ENCODE assay signal across 1 cellular context in the genomic region with DNA sequence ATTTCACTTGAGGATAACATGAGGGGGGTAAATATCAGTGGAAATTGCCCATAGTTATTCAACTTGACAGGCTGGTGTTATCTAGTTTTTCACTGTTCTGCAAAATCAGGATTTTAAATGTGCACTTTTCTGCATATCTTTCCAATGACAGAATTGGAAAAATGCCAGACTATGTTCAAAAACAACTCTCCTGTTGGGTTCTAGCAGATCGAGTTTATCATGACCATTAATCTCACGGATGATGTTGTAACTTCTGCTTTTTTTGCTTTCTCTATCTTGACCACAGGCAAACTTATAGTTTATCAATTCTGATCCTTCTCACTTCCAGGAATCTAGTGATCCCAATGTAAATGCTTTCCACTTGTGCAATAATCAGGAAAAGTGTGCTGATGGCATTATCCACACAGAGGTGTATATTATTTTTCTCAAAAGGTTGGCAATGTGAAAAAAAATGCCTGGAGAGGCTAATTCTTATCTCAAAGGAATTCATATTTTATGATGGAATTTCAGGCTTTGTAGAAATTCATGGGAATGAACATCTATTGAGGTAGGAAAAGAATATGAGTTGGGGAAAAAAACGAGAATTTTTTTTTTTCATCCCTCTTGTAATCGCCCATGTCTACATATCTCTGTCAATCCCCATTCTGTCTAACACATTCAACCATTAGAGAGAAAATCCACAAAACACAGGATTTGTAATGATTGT.
TF ChIP-seq lines count a peak whose summit lies in the region.

No MANE protein-coding gene starts in this region.

TF ChIP-seq in K562, 482 proteins besides CTCF, POLR2A, EP300 and RAD21 (continued from another document and continues in another):
- TF ChIP-seq, protein P1, sequence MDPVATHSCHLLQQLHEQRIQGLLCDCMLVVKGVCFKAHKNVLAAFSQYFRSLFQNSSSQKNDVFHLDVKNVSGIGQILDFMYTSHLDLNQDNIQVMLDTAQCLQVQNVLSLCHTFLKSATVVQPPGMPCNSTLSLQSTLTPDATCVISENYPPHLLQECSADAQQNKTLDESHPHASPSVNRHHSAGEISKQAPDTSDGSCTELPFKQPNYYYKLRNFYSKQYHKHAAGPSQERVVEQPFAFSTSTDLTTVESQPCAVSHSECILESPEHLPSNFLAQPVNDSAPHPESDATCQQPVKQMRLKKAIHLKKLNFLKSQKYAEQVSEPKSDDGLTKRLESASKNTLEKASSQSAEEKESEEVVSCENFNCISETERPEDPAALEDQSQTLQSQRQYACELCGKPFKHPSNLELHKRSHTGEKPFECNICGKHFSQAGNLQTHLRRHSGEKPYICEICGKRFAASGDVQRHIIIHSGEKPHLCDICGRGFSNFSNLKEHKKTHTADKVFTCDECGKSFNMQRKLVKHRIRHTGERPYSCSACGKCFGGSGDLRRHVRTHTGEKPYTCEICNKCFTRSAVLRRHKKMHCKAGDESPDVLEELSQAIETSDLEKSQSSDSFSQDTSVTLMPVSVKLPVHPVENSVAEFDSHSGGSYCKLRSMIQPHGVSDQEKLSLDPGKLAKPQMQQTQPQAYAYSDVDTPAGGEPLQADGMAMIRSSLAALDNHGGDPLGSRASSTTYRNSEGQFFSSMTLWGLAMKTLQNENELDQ (CRISPR knock-in tag; IDR thresholded peaks at IDR 0.05; ENCODE audit: borderline replicate concordance) = no peak
- TF ChIP-seq, protein P2, sequence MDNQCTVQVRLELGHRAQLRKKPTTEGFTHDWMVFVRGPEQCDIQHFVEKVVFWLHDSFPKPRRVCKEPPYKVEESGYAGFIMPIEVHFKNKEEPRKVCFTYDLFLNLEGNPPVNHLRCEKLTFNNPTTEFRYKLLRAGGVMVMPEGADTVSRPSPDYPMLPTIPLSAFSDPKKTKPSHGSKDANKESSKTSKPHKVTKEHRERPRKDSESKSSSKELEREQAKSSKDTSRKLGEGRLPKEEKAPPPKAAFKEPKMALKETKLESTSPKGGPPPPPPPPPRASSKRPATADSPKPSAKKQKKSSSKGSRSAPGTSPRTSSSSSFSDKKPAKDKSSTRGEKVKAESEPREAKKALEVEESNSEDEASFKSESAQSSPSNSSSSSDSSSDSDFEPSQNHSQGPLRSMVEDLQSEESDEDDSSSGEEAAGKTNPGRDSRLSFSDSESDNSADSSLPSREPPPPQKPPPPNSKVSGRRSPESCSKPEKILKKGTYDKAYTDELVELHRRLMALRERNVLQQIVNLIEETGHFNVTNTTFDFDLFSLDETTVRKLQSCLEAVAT (IDR thresholded peaks at IDR 0.05) = no peak
- TF ChIP-seq, protein P3, sequence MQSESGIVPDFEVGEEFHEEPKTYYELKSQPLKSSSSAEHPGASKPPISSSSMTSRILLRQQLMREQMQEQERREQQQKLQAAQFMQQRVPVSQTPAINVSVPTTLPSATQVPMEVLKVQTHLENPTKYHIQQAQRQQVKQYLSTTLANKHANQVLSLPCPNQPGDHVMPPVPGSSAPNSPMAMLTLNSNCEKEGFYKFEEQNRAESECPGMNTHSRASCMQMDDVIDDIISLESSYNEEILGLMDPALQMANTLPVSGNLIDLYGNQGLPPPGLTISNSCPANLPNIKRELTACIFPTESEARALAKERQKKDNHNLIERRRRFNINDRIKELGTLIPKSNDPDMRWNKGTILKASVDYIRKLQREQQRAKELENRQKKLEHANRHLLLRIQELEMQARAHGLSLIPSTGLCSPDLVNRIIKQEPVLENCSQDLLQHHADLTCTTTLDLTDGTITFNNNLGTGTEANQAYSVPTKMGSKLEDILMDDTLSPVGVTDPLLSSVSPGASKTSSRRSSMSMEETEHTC (IDR thresholded peaks at IDR 0.05) = no peak
- TF ChIP-seq DPF2 (IDR thresholded peaks at IDR 0.05) (peak; percentile 18; the same call in 1 of the 2 replicates), GATAD2B (IDR thresholded peaks at IDR 0.05; ENCODE audit: borderline replicate concordance) (no peak), PTBP1 (IDR thresholded peaks at IDR 0.05; ENCODE audit: low read depth, low read length) (no peak), ZNF23 (CRISPR knock-in tag; IDR thresholded peaks at IDR 0.05) (no peak), MTA1 (IDR thresholded peaks at IDR 0.05; ENCODE audit: borderline replicate concordance) (peak; percentile 51; the same call in 1 of the 2 replicates), ZNF707 (CRISPR knock-in tag; conservative IDR thresholded peaks at IDR 0.05) (no peak), SAFB (IDR thresholded peaks at IDR 0.05; ENCODE audit: borderline replicate concordance, low read depth, low read length) (no peak), ELF2 (CRISPR knock-in tag; IDR thresholded peaks at IDR 0.05) (no peak), FOXP1 (CRISPR knock-in tag; IDR thresholded peaks at IDR 0.05) (no peak), NFATC3 (IDR thresholded peaks at IDR 0.05) (no peak), CHCHD3 (CRISPR knock-in tag; IDR thresholded peaks at IDR 0.05) (no peak), ZNF583 (CRISPR knock-in tag; IDR thresholded peaks at IDR 0.05) (no peak), THRAP3 (IDR thresholded peaks at IDR 0.05; ENCODE audit: borderline replicate concordance) (no peak), CBX2 (IDR thresholded peaks at IDR 0.05; ENCODE audit: insufficient read depth, low read length, poor library complexity, severe bottlenecking) (no peak), RFX1 (IDR thresholded peaks at IDR 0.05) (no peak), NCOA2 (IDR thresholded peaks at IDR 0.05; ENCODE audit: partially characterized antibody in 2 of 2) (no peak), TEAD4 (IDR thresholded peaks at IDR 0.05; ENCODE audit: low read length) (peak; percentile 53; the same call in 1 of the 2 replicates), TEAD4 (CRISPR knock-in tag; IDR thresholded peaks at IDR 0.05; ENCODE audit: borderline replicate concordance) (no peak), FOS (IDR thresholded peaks at IDR 0.05; ENCODE audit: extremely low read depth, insufficient read length) (no peak), TAF9B (IDR thresholded peaks at IDR 0.05; ENCODE audit: partially characterized antibody) (no peak), PYGO2 (tag; IDR thresholded peaks at IDR 0.05) (no peak), ZNF232 (CRISPR knock-in tag; IDR thresholded peaks at IDR 0.05) (no peak), ZBTB1 (CRISPR knock-in tag; IDR thresholded peaks at IDR 0.05; ENCODE audit: borderline replicate concordance, low read depth) (no peak), RBFOX2 (IDR thresholded peaks at IDR 0.05; ENCODE audit: low read depth, low read length) (no peak)
- TF ChIP-seq, protein P4, sequence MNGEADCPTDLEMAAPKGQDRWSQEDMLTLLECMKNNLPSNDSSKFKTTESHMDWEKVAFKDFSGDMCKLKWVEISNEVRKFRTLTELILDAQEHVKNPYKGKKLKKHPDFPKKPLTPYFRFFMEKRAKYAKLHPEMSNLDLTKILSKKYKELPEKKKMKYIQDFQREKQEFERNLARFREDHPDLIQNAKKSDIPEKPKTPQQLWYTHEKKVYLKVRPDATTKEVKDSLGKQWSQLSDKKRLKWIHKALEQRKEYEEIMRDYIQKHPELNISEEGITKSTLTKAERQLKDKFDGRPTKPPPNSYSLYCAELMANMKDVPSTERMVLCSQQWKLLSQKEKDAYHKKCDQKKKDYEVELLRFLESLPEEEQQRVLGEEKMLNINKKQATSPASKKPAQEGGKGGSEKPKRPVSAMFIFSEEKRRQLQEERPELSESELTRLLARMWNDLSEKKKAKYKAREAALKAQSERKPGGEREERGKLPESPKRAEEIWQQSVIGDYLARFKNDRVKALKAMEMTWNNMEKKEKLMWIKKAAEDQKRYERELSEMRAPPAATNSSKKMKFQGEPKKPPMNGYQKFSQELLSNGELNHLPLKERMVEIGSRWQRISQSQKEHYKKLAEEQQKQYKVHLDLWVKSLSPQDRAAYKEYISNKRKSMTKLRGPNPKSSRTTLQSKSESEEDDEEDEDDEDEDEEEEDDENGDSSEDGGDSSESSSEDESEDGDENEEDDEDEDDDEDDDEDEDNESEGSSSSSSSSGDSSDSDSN (IDR thresholded peaks at IDR 0.05; ENCODE audit: borderline replicate concordance in 1 of 2, low read depth in 2 of 2, low read length in 2 of 2) = no peak
- TF ChIP-seq, protein P5, sequence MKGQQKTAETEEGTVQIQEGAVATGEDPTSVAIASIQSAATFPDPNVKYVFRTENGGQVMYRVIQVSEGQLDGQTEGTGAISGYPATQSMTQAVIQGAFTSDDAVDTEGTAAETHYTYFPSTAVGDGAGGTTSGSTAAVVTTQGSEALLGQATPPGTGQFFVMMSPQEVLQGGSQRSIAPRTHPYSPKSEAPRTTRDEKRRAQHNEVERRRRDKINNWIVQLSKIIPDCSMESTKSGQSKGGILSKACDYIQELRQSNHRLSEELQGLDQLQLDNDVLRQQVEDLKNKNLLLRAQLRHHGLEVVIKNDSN (CRISPR knock-in tag; IDR thresholded peaks at IDR 0.05) = no peak
- TF ChIP-seq, protein P6, sequence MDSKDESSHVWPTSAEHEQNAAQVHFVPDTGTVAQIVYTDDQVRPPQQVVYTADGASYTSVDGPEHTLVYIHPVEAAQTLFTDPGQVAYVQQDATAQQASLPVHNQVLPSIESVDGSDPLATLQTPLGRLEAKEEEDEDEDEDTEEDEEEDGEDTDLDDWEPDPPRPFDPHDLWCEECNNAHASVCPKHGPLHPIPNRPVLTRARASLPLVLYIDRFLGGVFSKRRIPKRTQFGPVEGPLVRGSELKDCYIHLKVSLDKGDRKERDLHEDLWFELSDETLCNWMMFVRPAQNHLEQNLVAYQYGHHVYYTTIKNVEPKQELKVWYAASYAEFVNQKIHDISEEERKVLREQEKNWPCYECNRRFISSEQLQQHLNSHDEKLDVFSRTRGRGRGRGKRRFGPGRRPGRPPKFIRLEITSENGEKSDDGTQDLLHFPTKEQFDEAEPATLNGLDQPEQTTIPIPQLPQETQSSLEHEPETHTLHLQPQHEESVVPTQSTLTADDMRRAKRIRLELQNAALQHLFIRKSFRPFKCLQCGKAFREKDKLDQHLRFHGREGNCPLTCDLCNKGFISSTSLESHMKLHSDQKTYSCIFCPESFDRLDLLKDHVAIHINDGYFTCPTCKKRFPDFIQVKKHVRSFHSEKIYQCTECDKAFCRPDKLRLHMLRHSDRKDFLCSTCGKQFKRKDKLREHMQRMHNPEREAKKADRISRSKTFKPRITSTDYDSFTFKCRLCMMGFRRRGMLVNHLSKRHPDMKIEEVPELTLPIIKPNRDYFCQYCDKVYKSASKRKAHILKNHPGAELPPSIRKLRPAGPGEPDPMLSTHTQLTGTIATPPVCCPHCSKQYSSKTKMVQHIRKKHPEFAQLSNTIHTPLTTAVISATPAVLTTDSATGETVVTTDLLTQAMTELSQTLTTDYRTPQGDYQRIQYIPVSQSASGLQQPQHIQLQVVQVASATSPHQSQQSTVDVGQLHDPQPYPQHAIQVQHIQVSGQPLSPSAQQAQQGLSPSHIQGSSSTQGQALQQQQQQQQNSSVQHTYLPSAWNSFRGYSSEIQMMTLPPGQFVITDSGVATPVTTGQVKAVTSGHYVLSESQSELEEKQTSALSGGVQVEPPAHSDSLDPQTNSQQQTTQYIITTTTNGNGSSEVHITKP (IDR thresholded peaks at IDR 0.05; ENCODE audit: partially characterized antibody) = no peak
- TF ChIP-seq, protein P7, sequence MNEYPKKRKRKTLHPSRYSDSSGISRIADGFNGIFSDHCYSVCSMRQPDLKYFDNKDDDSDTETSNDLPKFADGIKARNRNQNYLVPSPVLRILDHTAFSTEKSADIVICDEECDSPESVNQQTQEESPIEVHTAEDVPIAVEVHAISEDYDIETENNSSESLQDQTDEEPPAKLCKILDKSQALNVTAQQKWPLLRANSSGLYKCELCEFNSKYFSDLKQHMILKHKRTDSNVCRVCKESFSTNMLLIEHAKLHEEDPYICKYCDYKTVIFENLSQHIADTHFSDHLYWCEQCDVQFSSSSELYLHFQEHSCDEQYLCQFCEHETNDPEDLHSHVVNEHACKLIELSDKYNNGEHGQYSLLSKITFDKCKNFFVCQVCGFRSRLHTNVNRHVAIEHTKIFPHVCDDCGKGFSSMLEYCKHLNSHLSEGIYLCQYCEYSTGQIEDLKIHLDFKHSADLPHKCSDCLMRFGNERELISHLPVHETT (CRISPR knock-in tag; conservative IDR thresholded peaks at IDR 0.05 in 1 of 2, IDR thresholded peaks at IDR 0.05 in 1 of 2) = 0 out of 4 replicates have a peak, but pooled peaks of 1 of the 2 experiments have one; percentile 30
- TF ChIP-seq, protein P8, sequence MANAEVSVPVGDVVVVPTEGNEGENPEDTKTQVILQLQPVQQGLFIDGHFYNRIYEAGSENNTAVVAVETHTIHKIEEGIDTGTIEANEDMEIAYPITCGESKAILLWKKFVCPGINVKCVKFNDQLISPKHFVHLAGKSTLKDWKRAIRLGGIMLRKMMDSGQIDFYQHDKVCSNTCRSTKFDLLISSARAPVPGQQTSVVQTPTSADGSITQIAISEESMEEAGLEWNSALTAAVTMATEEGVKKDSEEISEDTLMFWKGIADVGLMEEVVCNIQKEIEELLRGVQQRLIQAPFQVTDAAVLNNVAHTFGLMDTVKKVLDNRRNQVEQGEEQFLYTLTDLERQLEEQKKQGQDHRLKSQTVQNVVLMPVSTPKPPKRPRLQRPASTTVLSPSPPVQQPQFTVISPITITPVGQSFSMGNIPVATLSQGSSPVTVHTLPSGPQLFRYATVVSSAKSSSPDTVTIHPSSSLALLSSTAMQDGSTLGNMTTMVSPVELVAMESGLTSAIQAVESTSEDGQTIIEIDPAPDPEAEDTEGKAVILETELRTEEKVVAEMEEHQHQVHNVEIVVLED (CRISPR knock-in tag; IDR thresholded peaks at IDR 0.05) = no peak
- TF ChIP-seq, protein P9, sequence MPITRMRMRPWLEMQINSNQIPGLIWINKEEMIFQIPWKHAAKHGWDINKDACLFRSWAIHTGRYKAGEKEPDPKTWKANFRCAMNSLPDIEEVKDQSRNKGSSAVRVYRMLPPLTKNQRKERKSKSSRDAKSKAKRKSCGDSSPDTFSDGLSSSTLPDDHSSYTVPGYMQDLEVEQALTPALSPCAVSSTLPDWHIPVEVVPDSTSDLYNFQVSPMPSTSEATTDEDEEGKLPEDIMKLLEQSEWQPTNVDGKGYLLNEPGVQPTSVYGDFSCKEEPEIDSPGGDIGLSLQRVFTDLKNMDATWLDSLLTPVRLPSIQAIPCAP (CRISPR knock-in tag; IDR thresholded peaks at IDR 0.05; ENCODE audit: borderline replicate concordance) = no peak
- TF ChIP-seq, protein P10, sequence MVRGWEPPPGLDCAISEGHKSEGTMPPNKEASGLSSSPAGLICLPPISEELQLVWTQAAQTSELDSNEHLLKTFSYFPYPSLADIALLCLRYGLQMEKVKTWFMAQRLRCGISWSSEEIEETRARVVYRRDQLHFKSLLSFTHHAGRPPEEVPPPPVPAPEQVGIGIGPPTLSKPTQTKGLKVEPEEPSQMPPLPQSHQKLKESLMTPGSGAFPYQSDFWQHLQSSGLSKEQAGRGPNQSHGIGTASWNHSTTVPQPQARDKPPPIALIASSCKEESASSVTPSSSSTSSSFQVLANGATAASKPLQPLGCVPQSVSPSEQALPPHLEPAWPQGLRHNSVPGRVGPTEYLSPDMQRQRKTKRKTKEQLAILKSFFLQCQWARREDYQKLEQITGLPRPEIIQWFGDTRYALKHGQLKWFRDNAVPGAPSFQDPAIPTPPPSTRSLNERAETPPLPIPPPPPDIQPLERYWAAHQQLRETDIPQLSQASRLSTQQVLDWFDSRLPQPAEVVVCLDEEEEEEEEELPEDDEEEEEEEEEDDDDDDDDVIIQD (CRISPR knock-in tag; IDR thresholded peaks at IDR 0.05) = no peak
